Comparison of ENCODE assay signal across 9 cellular contexts in the genomic region with DNA sequence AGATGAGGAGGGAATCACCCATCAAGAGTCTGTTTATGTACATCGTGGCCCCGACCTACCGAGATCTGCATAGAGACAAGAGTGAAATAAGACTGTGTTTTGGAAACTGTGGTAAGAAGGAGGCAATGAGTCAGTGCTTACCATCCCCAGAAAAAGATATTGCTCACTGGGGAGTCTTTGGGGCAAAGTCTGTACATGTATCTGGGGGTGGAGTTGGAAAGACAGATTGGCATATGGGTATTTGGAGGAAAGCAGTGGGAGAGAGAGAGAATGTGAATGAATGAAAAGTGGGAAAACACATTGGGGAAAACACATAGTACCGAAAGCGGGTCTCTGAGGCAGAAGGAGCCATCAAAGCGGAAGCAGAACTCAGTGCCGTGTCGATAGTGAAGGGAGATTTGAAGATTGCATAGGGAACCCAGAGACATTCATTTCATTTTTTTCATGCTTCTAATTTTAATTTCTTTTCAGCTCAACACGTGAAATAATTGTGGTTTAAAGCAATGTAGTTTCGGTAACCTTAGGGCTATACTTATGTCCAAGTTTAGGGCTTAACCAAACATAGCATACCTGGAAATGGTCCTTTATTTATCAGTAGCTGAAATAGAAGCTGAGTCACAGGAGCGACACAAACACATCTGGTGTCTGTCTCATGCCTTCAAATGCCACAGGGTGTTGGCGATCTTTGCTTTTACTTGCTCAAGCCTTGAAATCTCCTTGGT.
DNase-seq lines count a peak whose midpoint lies in the region; TF ChIP-seq lines count a peak whose summit lies in the region.
"Had no signal": no experiment of that assay in that cellular context is flagged by ENCODE, and none has a peak within 500 bp of the region (broad histone marks: within the 10 kb centered on the region; RNA-seq: fewer than 3 reads in every experiment).

No MANE protein-coding gene starts in this region.

- no peak overlapping the region for H3K23ac ChIP-seq in mesenchymal stem cell (ENCODE audit: low read length in 2 of 2)

- DNase-seq in GM12864 (ENCODE audit: low read depth) (peak; percentile 85), HCEC 1CT (peak; percentile 80), NCI-H226 (peak; percentile 86), activated T-helper 1 cell treated with Interleukin-2 at 50 U/mL for 16 hours (ENCODE audit: low read depth) (peak; percentile 39), mesenchymal stem cell (peak; percentile 86), DMS79 (lab: John Stamatoyannopoulos, UW) (no peak), HuH-7.5 (ENCODE audit: low spot score) (no peak), right atrium auricular region (ENCODE audit: low spot score) (no peak)

- TF ChIP-seq CTCF in GM12864 (IDR thresholded peaks at IDR 0.05; ENCODE audit: low read depth, low read length, missing control alignments): no peak
- no peak for TF ChIP-seq CTCF in right atrium auricular region (IDR thresholded peaks at IDR 0.05)

- peak overlapping the region in 1 of 2 experiments; percentile 30 for H3K18ac ChIP-seq in mesenchymal stem cell (ENCODE audit: low read depth in 1 of 2, low read length in 2 of 2)

- H4K8ac ChIP-seq in mesenchymal stem cell (ENCODE audit: low read length): no peak overlapping the region

- H3K14ac ChIP-seq in mesenchymal stem cell (ENCODE audit: low read length in 2 of 2): no peak overlapping the region

- H3K79me1 ChIP-seq in mesenchymal stem cell (replicated peaks; ENCODE audit: low read length, poor library complexity, severe bottlenecking): no peaks in the 10 kb centered on the region

- no peaks in the 10 kb centered on the region for H3K9me3 ChIP-seq in mesenchymal stem cell (ENCODE audit: control insufficient read depth, low read length)
- no peaks in the 10 kb centered on the region for H3K9me3 ChIP-seq in right atrium auricular region

- WGBS in mesenchymal stem cell: 46% methylated on average over 9 of the region's 12 CpGs

- H3K4me3 ChIP-seq in GM12864 (ENCODE audit: low read depth, low read length): peak overlapping the region; percentile 36
- H3K4me3 ChIP-seq in mesenchymal stem cell (ENCODE audit: insufficient read depth in 1 of 2, low read depth in 1 of 2, low read length in 2 of 2): no peak overlapping the region
- no peak overlapping the region for H3K4me3 ChIP-seq in right atrium auricular region

- peak overlapping the region; percentile 37 for H3K4me2 ChIP-seq in mesenchymal stem cell (ENCODE audit: low read length, poor library complexity, severe bottlenecking)
- H3K4me2 ChIP-seq: KMS-11 had no signal

- H3K36me3 ChIP-seq in mesenchymal stem cell (ENCODE audit: control insufficient read depth in 1 of 2, insufficient read depth in 2 of 2, low read depth in 1 of 2, low read length in 2 of 2) (no peaks in the 10 kb centered on the region), right atrium auricular region (no peaks in the 10 kb centered on the region)

- no peak overlapping the region for H2BK5ac ChIP-seq in mesenchymal stem cell (ENCODE audit: low read depth, low read length, poor library complexity, severe bottlenecking)

- no peak overlapping the region for H2BK15ac ChIP-seq in mesenchymal stem cell (ENCODE audit: low read depth, poor library complexity, severe bottlenecking)

- H2AK5ac ChIP-seq in mesenchymal stem cell (ENCODE audit: low read length, severe bottlenecking): peak overlapping the region; percentile 18

- peak overlapping the region in 1 of 2 experiments; percentile 72 for H3K4ac ChIP-seq in mesenchymal stem cell (ENCODE audit: low read depth in 1 of 2, low read length in 2 of 2)

- H3K4me1 ChIP-seq in mesenchymal stem cell (ENCODE audit: control insufficient read depth, insufficient read depth, low read depth, low read length) (peaks cover 4% of the 10 kb centered on the region), right atrium auricular region (no peaks in the 10 kb centered on the region)

- no peak overlapping the region for H2BK120ac ChIP-seq in mesenchymal stem cell (ENCODE audit: low read depth, low read length)

- no peak overlapping the region for H2AFZ ChIP-seq in mesenchymal stem cell (ENCODE audit: low read depth, low read length)

- peak overlapping the region; percentile 14 for H3K9ac ChIP-seq in mesenchymal stem cell (ENCODE audit: low read length)
- H3K9ac ChIP-seq: KMS-11 had no signal

- H3K27ac ChIP-seq in mesenchymal stem cell (ENCODE audit: low read length, poor library complexity, severe bottlenecking) (peak overlapping the region; percentile 19), right atrium auricular region (no peak overlapping the region)
- H3K27ac ChIP-seq: KMS-11 had no signal

- no peak overlapping the region for H4K91ac ChIP-seq in mesenchymal stem cell (ENCODE audit: low read length)

- peak overlapping the region in 1 of 2 experiments; percentile 54 for H2BK12ac ChIP-seq in mesenchymal stem cell (ENCODE audit: low read length in 2 of 2)

- H3K27me3 ChIP-seq in mesenchymal stem cell (ENCODE audit: control insufficient read depth in 1 of 2, insufficient read depth in 1 of 2, low read length in 2 of 2): no peaks in the 10 kb centered on the region
- H3K27me3 ChIP-seq in right atrium auricular region: no peaks in the 10 kb centered on the region

Comparison
In these comparisons a context has a peak if more than half of its experiments do, and no peak if none do; other contexts are left out.
1. DNase-seq: peak in GM12864 (single experiment), HCEC 1CT (single experiment), NCI-H226 (single experiment), activated T-helper 1 cell treated with Interleukin-2 at 50 U/mL for 16 hours (single experiment) and mesenchymal stem cell (single experiment); none in DMS79 (single experiment), HuH-7.5 (single experiment) and right atrium auricular region (single experiment).